In genomic region chr1:241679404-241679803, GRCh38 we compare ENCODE assay signal across 1 cellular context.
TF ChIP-seq lines count a peak whose summit lies in the region.

No MANE protein-coding gene starts in this region.

TF ChIP-seq in HEK293T, 16 proteins besides CTCF, POLR2A, EP300 and RAD21:
- TF ChIP-seq PKNOX1 (IDR thresholded peaks at IDR 0.05) (no peak), HDGF (IDR thresholded peaks at IDR 0.05; ENCODE audit: borderline replicate concordance) (no peak), NFRKB (IDR thresholded peaks at IDR 0.05) (no peak), FOXM1 (IDR thresholded peaks at IDR 0.05; ENCODE audit: borderline replicate concordance) (no peak), TARDBP (IDR thresholded peaks at IDR 0.05) (no peak), CTBP1 (IDR thresholded peaks at IDR 0.05; ENCODE audit: borderline replicate concordance) (no peak), SUZ12 (IDR thresholded peaks at IDR 0.05) (no peak), FOXK2 (IDR thresholded peaks at IDR 0.05) (no peak), SP1 (IDR thresholded peaks at IDR 0.05) (no peak), FOXA1 (IDR thresholded peaks at IDR 0.05) (no peak), ARNT (IDR thresholded peaks at IDR 0.05) (no peak), ELF4 (IDR thresholded peaks at IDR 0.05) (no peak), L3MBTL2 (conservative IDR thresholded peaks at IDR 0.05) (no peak), LEF1 (IDR thresholded peaks at IDR 0.05; ENCODE audit: borderline replicate concordance) (no peak), BHLHE40 (IDR thresholded peaks at IDR 0.05; ENCODE audit: borderline replicate concordance) (no peak), ZNF384 (IDR thresholded peaks at IDR 0.05) (no peak)
